ENCODE assay signal across 8 cellular contexts in genomic region chr22:41620646-41621098, GRCh38. TPM values are rescaled to one million over a fixed set of nuclear protein-coding genes. Genes with fewer than 3 reads are reported as not detected.
DNase-seq lines count a peak whose midpoint lies in the region; ATAC-seq and TF ChIP-seq lines count a peak whose summit lies in the region.

Gene DESI1, minus strand, starts transcription at chr22:41621043. Its CDS starts 204 bp downstream, at chr22:41620839.

- H3K27me3 Mint-ChIP-seq in T-helper 17 cell = no peaks in the 10 kb centered on the region

- no peaks in the 10 kb centered on the region for H3K36me3 Mint-ChIP-seq in T-helper 17 cell (ENCODE audit: low read depth)

- no peak for DNase-seq in AG10803 (ENCODE audit: low read depth)
- DNase-seq in T-helper 17 cell = no peak
- DNase-seq in fibroblast of villous mesenchyme (ENCODE audit: low read depth) = no peak
- no peak for DNase-seq in occipital lobe (lab: John Stamatoyannopoulos, UW)
- no peak for DNase-seq in effector CD8-positive, alpha-beta T cell (lab: John Stamatoyannopoulos, UW)
- no peak for DNase-seq in DMS153 treated with DMSO at 0.1 percent for 48 hours (lab: John Stamatoyannopoulos, UW; ENCODE audit: unreplicated experiment)

- TF ChIP-seq CTCF in AG10803 (conservative IDR thresholded peaks at IDR 0.05; ENCODE audit: low read length) (no peak), fibroblast of villous mesenchyme (IDR thresholded peaks at IDR 0.05; ENCODE audit: insufficient read depth, low read depth, low read length) (no peak)

- H3K4me3 Mint-ChIP-seq in T-helper 17 cell = peak within 1 kb of the TSS; percentile 97

- ATAC-seq in GM18909 (IDR thresholded peaks at IDR 0.05; ENCODE audit: poor library complexity, unreplicated experiment) (peak; percentile 26), HG03139 (IDR thresholded peaks at IDR 0.05; ENCODE audit: unreplicated experiment) (peak; percentile 62), T-helper 17 cell (peak; percentile 24)

- H3K4me1 Mint-ChIP-seq in T-helper 17 cell = peaks cover 18% of the 10 kb centered on the region

- H3K27ac Mint-ChIP-seq in T-helper 17 cell = peak within 1 kb of the TSS; percentile 98

- H3K4me3 ChIP-seq in AG10803 (ENCODE audit: low read length) = peak within 1 kb of the TSS; percentile 97
- peak within 1 kb of the TSS; percentile 99 for H3K4me3 ChIP-seq in fibroblast of villous mesenchyme (ENCODE audit: low read depth, low read length)

- no peaks in the 10 kb centered on the region for H3K9me3 ChIP-seq in T-helper 17 cell (ENCODE audit: control insufficient read depth, low read length, poor library complexity, severe bottlenecking)

RNA-seq across cellular contexts. Expression of gene DESI1, which starts in this region (rescaled TPM):
- total RNA-seq in T-helper 17 cell (10 to 100 TPM; 16.3 to 19.1 TPM), fibroblast of villous mesenchyme (23.5 and 27.6 TPM in 2 replicates), occipital lobe (18.1 TPM)
